ENCODE assay signal across 24 cellular contexts in the genomic region with DNA sequence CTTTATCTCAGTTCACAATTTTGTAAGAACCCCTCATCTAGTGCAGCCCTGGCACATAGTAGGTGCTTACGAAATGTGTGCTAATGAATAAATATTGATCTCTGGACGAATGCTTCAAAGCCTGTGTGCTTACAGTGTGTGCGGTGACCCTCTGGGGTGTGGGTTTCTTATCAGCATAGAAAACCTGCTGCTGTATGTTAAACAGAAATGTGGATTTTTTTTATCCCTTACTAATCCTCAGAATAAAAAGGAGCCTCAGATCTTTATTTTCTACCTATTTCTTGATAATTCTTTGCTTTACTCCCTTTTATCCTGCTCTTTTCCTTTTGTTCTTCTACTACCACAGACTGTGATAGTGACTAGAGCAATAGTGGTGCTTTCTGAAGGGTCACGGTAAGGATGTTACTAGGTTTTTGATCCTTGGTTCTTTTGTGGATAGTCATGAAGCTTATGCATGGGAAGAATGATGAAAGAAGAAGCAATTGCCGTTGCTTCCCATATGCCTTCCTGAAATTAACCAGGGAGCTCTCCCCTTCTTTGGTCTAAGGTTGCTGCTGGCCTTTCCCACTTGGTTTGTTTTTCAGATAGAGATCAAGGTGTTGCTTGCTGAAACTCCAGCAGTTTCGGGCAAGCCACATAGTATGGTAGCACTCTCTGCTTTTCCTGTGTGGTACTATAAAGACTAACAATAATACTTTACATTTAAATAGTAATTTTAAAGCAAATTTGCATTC. TPM values are rescaled to one million over a fixed set of nuclear protein-coding genes. Genes with fewer than 3 reads are reported as not detected.
"Had no signal": no experiment of that assay in that cellular context is flagged by ENCODE, and none has a peak within 500 bp of the region (broad histone marks: within the 10 kb centered on the region; RNA-seq: fewer than 3 reads in every experiment).

No MANE protein-coding gene starts in this region.

- H3K27me3 ChIP-seq: Peyer's patch, SJCRH30 had no signal

- H3K9me2 ChIP-seq: SK-N-SH had no signal

- ATAC-seq: activated CD4-positive, CD25-positive, alpha-beta regulatory T cell treated with anti-CD3 and anti-CD28 coated beads, Interleukin-2, amount 50 U/mL, for 24 hours; activated CD8-positive, alpha-beta T cell treated with anti-CD3 and anti-CD28 coated beads for 36 hours had no signal

- H3K27ac ChIP-seq: adrenal gland, Peyer's patch, RWPE1, SJCRH30 had no signal

- H3K4me1 ChIP-seq: adrenal gland, Peyer's patch had no signal

- H3K4me2 ChIP-seq: SK-N-SH had no signal

- DNase-seq: activated CD4-positive, alpha-beta T cell treated with anti-CD3 and anti-CD28 coated beads for 4 hours; activated CD8-positive, alpha-beta memory T cell treated with anti-CD3 and anti-CD28 coated beads, Interleukin-2, amount 50 U/mL, for 48 hours; activated CD8-positive, alpha-beta T cell treated with anti-CD3 and anti-CD28 coated beads for 36 hours; activated naive CD4-positive, alpha-beta T cell treated with anti-CD3 and anti-CD28 coated beads, Interleukin-2, amount 50 U/mL, for 16 hours; activated naive CD8-positive, alpha-beta T cell treated with anti-CD3 and anti-CD28 coated beads, Interleukin-2, amount 10 ng/mL, durations not matched to agents 7 days and 5 days; activated T-cell treated with anti-CD3 and anti-CD28 coated beads, Interleukin-2, amount 50 U/mL, for 1 hour; adrenal gland; anterior cingulate cortex; NCI-H1105 treated with DMSO at 0.1 percent for 48 hours; NCI-H146; NCI-H187 treated with DMSO at 0.1 percent for 48 hours; NCI-H2081 treated with DMSO at 0.1 percent for 48 hours; NCI-H446 treated with DMSO at 0.1 percent for 48 hours; NCI-H526; NCI-H82; NK-92 treated with Interleukin-12 subunit alpha and Interleukin-12 subunit beta, amount 100 ng/mL, for 24 hours; Peyer's patch; Right ventricle myocardium superior; SJCRH30; SK-N-SH; SW 1271 had no signal

- H3K9me3 ChIP-seq: adrenal gland, Peyer's patch, SK-N-SH had no signal

- H3K9ac ChIP-seq: SK-N-SH had no signal

- H3K36me3 ChIP-seq: adrenal gland, Peyer's patch, SJCRH30 had no signal

- H3K4me3 ChIP-seq: adrenal gland, Peyer's patch, SJCRH30 had no signal

RNA-seq across cellular contexts. Expression of a gene that starts 44.7 kb away (rescaled TPM):
- total RNA-seq: activated CD8-positive, alpha-beta T cell treated with anti-CD3 and anti-CD28 coated beads for 36 hours; cardiac septum; Peyer's patch; Right ventricle myocardium superior had no signal
